ENCODE assay signal across 8 cellular contexts in genomic region chr3:15205934-15206661, GRCh38. TPM values are rescaled to one million over a fixed set of nuclear protein-coding genes. Genes with fewer than 3 reads are reported as not detected.
DNase-seq lines count a peak whose midpoint lies in the region; ATAC-seq lines count a peak whose summit lies in the region.

CAPN7 (plus strand) TSS chr3:15206246; CDS start chr3:15206496, 250 bp downstream.

- ATAC-seq in HG03457 (IDR thresholded peaks at IDR 0.05; ENCODE audit: unreplicated experiment) = peak; percentile 89

- DNase-seq in ACHN = peak; percentile 92
- peak; percentile 95 for DNase-seq in GM19238 (ENCODE audit: insufficient read length, low spot score)
- DNase-seq in activated CD4-positive, alpha-beta T cell treated with anti-CD3 and anti-CD28 coated beads for 24 hours (ENCODE audit: low read depth in 2 of 2) = peak; percentile 91
- peak; percentile 80 to 98 for DNase-seq in dermis microvascular lymphatic vessel endothelial cell (ENCODE audit: low read depth in 2 of 2)
- peak; percentile 96 for DNase-seq in medulla oblongata (ENCODE audit: extremely low spot score)
- DNase-seq in stimulated activated CD8-positive, alpha-beta memory T cell treated with anti-CD3 and anti-CD28 coated beads, Interleukin-12 subunit alpha, Interleukin-12 subunit beta, amount 100 ng/mL, for 4 hours (ENCODE audit: low read depth) = peak; percentile 94
- DNase-seq in stimulated activated naive CD4-positive, alpha-beta T cell treated with Interleukin-2 at 50 U/mL for 16 hours (lab: John Stamatoyannopoulos, UW) = no peak

- in situ Hi-C loops in ACHN (cut with HindIII; ENCODE audit: low pct_ligation_motif_present, low pct_unique_long_range_greater_than_20kb, low sequenced_read_pairs) = no loop called here

RNA-seq across cellular contexts. Expression of gene CAPN7, which starts in this region (rescaled TPM):
- total RNA-seq in dermis microvascular lymphatic vessel endothelial cell = 21.1 and 32.2 TPM in 2 replicates
